ENCODE assay signal across 1 cellular context in the genomic region with DNA sequence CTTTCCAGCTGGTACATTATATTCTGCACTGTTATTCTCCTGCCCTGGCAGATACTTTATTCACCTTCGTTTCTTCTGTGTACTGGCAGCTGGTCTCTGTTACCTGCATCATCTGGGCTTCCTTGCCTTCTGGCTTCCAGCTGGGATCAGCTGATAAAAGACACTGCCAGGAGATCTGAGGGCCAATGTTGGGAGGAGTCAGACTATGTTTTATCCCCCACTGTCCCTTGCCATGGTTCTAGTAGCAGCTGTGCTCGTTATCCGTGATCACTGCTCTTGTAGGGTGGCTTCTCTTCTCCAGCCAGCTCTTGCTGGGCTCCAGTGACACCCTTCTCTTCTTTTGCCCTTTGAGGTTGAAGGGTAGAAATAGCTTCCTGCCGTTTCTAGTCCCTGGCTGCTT.
TF ChIP-seq lines count a peak whose summit lies in the region.

No MANE protein-coding gene starts in this region.

TF ChIP-seq in K562, 482 proteins besides CTCF, POLR2A, EP300 and RAD21 (continued from another document and continues in another):
- TF ChIP-seq, protein P1, sequence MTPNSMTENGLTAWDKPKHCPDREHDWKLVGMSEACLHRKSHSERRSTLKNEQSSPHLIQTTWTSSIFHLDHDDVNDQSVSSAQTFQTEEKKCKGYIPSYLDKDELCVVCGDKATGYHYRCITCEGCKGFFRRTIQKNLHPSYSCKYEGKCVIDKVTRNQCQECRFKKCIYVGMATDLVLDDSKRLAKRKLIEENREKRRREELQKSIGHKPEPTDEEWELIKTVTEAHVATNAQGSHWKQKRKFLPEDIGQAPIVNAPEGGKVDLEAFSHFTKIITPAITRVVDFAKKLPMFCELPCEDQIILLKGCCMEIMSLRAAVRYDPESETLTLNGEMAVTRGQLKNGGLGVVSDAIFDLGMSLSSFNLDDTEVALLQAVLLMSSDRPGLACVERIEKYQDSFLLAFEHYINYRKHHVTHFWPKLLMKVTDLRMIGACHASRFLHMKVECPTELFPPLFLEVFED (CRISPR knock-in tag; conservative IDR thresholded peaks at IDR 0.05): no peak
- TF ChIP-seq BCL6 (CRISPR knock-in tag; IDR thresholded peaks at IDR 0.05) (no peak), MTA2 (IDR thresholded peaks at IDR 0.05; ENCODE audit: low read depth) (peak; percentile 63), HDGF (IDR thresholded peaks at IDR 0.05) (no peak), ZNF41 (CRISPR knock-in tag; conservative IDR thresholded peaks at IDR 0.05) (no peak), ZNF263 (CRISPR knock-in tag; IDR thresholded peaks at IDR 0.05; ENCODE audit: borderline replicate concordance) (no peak), SRSF3 (IDR thresholded peaks at IDR 0.05; ENCODE audit: insufficient read depth, low read length) (no peak), ZNF561 (CRISPR knock-in tag; conservative IDR thresholded peaks at IDR 0.05) (no peak), RB1 (IDR thresholded peaks at IDR 0.05; ENCODE audit: low read depth) (0 out of 2 replicates have a peak, but pooled peaks have one; percentile 16), NUFIP1 (IDR thresholded peaks at IDR 0.05; ENCODE audit: partially characterized antibody) (no peak), ARID1B (IDR thresholded peaks at IDR 0.05) (peak; percentile 83), SMARCC2 (IDR thresholded peaks at IDR 0.05; ENCODE audit: low read depth) (no peak), ZNF79 (CRISPR knock-in tag; IDR thresholded peaks at IDR 0.05; ENCODE audit: low read depth) (no peak), MAZ (CRISPR knock-in tag; conservative IDR thresholded peaks at IDR 0.05 in 1 of 2, IDR thresholded peaks at IDR 0.05 in 1 of 2) (no peak), RBFOX2 (IDR thresholded peaks at IDR 0.05; ENCODE audit: low read depth, low read length) (no peak), OTX1 (CRISPR knock-in tag; IDR thresholded peaks at IDR 0.05) (no peak), ZC3H4 (CRISPR knock-in tag; IDR thresholded peaks at IDR 0.05; ENCODE audit: borderline replicate concordance) (no peak), KDM4B (IDR thresholded peaks at IDR 0.05; ENCODE audit: borderline replicate concordance in 2 of 2, low read depth in 1 of 2) (no peak), TRIM24 (IDR thresholded peaks at IDR 0.05) (peak; percentile 61 to 83), ATF1 (CRISPR knock-in tag; IDR thresholded peaks at IDR 0.05) (no peak), ATF1 (tag; IDR thresholded peaks at IDR 0.05) (no peak), HNRNPL (IDR thresholded peaks at IDR 0.05; ENCODE audit: low read depth, low read length) (no peak), PPARD (CRISPR knock-in tag; IDR thresholded peaks at IDR 0.05) (no peak), ZNF76 (CRISPR knock-in tag; IDR thresholded peaks at IDR 0.05; ENCODE audit: borderline replicate concordance) (no peak), HNRNPLL (IDR thresholded peaks at IDR 0.05; ENCODE audit: low read depth, low read length, poor library complexity, severe bottlenecking) (no peak), TCF3 (CRISPR knock-in tag; IDR thresholded peaks at IDR 0.05) (peak; percentile 87), ZNF589 (CRISPR knock-in tag; IDR thresholded peaks at IDR 0.05; ENCODE audit: low read depth) (0 out of 2 replicates have a peak, but pooled peaks have one; percentile 33), PCBP2 (IDR thresholded peaks at IDR 0.05; ENCODE audit: low read depth, low read length, poor library complexity, severe bottlenecking) (no peak), EZH2 (IDR thresholded peaks at IDR 0.05; ENCODE audit: borderline replicate concordance, low read depth, low read length) (no peak), ZNF197 (CRISPR knock-in tag; IDR thresholded peaks at IDR 0.05; ENCODE audit: low read depth) (no peak), ZKSCAN1 (IDR thresholded peaks at IDR 0.05; ENCODE audit: low read depth, low read length) (0 out of 2 replicates have a peak, but pooled peaks have one; percentile 42), CHD2 (IDR thresholded peaks at IDR 0.05; ENCODE audit: low read depth, low read length) (no peak), CBFA2T2 (conservative IDR thresholded peaks at IDR 0.05) (peak; percentile 89), LEF1 (IDR thresholded peaks at IDR 0.05) (no peak), ZC3H11A (IDR thresholded peaks at IDR 0.05; ENCODE audit: low read depth, low read length) (no peak)
- TF ChIP-seq, protein P2, sequence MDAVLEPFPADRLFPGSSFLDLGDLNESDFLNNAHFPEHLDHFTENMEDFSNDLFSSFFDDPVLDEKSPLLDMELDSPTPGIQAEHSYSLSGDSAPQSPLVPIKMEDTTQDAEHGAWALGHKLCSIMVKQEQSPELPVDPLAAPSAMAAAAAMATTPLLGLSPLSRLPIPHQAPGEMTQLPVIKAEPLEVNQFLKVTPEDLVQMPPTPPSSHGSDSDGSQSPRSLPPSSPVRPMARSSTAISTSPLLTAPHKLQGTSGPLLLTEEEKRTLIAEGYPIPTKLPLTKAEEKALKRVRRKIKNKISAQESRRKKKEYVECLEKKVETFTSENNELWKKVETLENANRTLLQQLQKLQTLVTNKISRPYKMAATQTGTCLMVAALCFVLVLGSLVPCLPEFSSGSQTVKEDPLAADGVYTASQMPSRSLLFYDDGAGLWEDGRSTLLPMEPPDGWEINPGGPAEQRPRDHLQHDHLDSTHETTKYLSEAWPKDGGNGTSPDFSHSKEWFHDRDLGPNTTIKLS (IDR thresholded peaks at IDR 0.05; ENCODE audit: borderline replicate concordance, low read depth): no peak
- TF ChIP-seq, protein P3, sequence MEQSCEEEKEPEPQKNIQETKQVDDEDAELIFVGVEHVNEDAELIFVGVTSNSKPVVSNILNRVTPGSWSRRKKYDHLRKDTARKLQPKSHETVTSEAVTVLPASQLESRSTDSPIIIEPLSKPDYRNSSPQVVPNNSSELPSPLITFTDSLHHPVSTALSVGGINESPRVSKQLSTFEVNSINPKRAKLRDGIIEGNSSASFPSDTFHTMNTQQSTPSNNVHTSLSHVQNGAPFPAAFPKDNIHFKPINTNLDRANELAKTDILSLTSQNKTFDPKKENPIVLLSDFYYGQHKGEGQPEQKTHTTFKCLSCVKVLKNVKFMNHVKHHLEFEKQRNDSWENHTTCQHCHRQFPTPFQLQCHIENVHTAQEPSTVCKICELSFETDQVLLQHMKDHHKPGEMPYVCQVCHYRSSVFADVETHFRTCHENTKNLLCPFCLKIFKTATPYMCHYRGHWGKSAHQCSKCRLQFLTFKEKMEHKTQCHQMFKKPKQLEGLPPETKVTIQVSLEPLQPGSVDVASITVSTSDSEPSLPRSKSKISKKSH (CRISPR knock-in tag; IDR thresholded peaks at IDR 0.05): no peak
- TF ChIP-seq, protein P4, sequence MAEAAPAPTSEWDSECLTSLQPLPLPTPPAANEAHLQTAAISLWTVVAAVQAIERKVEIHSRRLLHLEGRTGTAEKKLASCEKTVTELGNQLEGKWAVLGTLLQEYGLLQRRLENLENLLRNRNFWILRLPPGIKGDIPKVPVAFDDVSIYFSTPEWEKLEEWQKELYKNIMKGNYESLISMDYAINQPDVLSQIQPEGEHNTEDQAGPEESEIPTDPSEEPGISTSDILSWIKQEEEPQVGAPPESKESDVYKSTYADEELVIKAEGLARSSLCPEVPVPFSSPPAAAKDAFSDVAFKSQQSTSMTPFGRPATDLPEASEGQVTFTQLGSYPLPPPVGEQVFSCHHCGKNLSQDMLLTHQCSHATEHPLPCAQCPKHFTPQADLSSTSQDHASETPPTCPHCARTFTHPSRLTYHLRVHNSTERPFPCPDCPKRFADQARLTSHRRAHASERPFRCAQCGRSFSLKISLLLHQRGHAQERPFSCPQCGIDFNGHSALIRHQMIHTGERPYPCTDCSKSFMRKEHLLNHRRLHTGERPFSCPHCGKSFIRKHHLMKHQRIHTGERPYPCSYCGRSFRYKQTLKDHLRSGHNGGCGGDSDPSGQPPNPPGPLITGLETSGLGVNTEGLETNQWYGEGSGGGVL (CRISPR knock-in tag; IDR thresholded peaks at IDR 0.05): no peak
- TF ChIP-seq, protein P5, sequence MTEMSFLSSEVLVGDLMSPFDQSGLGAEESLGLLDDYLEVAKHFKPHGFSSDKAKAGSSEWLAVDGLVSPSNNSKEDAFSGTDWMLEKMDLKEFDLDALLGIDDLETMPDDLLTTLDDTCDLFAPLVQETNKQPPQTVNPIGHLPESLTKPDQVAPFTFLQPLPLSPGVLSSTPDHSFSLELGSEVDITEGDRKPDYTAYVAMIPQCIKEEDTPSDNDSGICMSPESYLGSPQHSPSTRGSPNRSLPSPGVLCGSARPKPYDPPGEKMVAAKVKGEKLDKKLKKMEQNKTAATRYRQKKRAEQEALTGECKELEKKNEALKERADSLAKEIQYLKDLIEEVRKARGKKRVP (CRISPR knock-in tag; IDR thresholded peaks at IDR 0.05): no peak
- TF ChIP-seq, protein P6, sequence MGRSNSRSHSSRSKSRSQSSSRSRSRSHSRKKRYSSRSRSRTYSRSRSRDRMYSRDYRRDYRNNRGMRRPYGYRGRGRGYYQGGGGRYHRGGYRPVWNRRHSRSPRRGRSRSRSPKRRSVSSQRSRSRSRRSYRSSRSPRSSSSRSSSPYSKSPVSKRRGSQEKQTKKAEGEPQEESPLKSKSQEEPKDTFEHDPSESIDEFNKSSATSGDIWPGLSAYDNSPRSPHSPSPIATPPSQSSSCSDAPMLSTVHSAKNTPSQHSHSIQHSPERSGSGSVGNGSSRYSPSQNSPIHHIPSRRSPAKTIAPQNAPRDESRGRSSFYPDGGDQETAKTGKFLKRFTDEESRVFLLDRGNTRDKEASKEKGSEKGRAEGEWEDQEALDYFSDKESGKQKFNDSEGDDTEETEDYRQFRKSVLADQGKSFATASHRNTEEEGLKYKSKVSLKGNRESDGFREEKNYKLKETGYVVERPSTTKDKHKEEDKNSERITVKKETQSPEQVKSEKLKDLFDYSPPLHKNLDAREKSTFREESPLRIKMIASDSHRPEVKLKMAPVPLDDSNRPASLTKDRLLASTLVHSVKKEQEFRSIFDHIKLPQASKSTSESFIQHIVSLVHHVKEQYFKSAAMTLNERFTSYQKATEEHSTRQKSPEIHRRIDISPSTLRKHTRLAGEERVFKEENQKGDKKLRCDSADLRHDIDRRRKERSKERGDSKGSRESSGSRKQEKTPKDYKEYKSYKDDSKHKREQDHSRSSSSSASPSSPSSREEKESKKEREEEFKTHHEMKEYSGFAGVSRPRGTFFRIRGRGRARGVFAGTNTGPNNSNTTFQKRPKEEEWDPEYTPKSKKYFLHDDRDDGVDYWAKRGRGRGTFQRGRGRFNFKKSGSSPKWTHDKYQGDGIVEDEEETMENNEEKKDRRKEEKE (IDR thresholded peaks at IDR 0.05; ENCODE audit: borderline replicate concordance in 1 of 2, control insufficient read depth in 1 of 2, low read depth in 2 of 2, low read length in 1 of 2): no peak
- TF ChIP-seq, protein P7, sequence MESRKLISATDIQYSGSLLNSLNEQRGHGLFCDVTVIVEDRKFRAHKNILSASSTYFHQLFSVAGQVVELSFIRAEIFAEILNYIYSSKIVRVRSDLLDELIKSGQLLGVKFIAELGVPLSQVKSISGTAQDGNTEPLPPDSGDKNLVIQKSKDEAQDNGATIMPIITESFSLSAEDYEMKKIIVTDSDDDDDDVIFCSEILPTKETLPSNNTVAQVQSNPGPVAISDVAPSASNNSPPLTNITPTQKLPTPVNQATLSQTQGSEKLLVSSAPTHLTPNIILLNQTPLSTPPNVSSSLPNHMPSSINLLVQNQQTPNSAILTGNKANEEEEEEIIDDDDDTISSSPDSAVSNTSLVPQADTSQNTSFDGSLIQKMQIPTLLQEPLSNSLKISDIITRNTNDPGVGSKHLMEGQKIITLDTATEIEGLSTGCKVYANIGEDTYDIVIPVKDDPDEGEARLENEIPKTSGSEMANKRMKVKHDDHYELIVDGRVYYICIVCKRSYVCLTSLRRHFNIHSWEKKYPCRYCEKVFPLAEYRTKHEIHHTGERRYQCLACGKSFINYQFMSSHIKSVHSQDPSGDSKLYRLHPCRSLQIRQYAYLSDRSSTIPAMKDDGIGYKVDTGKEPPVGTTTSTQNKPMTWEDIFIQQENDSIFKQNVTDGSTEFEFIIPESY (CRISPR knock-in tag; IDR thresholded peaks at IDR 0.05): no peak
- TF ChIP-seq, protein P8, sequence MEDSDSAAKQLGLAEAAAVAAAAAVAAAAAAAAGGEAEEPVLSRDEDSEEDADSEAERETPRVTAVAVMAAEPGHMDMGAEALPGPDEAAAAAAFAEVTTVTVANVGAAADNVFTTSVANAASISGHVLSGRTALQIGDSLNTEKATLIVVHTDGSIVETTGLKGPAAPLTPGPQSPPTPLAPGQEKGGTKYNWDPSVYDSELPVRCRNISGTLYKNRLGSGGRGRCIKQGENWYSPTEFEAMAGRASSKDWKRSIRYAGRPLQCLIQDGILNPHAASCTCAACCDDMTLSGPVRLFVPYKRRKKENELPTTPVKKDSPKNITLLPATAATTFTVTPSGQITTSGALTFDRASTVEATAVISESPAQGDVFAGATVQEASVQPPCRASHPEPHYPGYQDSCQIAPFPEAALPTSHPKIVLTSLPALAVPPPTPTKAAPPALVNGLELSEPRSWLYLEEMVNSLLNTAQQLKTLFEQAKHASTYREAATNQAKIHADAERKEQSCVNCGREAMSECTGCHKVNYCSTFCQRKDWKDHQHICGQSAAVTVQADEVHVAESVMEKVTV (CRISPR knock-in tag; IDR thresholded peaks at IDR 0.05): no peak
- TF ChIP-seq, protein P9, sequence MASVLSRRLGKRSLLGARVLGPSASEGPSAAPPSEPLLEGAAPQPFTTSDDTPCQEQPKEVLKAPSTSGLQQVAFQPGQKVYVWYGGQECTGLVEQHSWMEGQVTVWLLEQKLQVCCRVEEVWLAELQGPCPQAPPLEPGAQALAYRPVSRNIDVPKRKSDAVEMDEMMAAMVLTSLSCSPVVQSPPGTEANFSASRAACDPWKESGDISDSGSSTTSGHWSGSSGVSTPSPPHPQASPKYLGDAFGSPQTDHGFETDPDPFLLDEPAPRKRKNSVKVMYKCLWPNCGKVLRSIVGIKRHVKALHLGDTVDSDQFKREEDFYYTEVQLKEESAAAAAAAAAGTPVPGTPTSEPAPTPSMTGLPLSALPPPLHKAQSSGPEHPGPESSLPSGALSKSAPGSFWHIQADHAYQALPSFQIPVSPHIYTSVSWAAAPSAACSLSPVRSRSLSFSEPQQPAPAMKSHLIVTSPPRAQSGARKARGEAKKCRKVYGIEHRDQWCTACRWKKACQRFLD (CRISPR knock-in tag; IDR thresholded peaks at IDR 0.05): no peak
- TF ChIP-seq, protein P10, sequence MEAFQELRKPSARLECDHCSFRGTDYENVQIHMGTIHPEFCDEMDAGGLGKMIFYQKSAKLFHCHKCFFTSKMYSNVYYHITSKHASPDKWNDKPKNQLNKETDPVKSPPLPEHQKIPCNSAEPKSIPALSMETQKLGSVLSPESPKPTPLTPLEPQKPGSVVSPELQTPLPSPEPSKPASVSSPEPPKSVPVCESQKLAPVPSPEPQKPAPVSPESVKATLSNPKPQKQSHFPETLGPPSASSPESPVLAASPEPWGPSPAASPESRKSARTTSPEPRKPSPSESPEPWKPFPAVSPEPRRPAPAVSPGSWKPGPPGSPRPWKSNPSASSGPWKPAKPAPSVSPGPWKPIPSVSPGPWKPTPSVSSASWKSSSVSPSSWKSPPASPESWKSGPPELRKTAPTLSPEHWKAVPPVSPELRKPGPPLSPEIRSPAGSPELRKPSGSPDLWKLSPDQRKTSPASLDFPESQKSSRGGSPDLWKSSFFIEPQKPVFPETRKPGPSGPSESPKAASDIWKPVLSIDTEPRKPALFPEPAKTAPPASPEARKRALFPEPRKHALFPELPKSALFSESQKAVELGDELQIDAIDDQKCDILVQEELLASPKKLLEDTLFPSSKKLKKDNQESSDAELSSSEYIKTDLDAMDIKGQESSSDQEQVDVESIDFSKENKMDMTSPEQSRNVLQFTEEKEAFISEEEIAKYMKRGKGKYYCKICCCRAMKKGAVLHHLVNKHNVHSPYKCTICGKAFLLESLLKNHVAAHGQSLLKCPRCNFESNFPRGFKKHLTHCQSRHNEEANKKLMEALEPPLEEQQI (IDR thresholded peaks at IDR 0.05): no peak
